In genomic region chr22:20241579-20242392, GRCh38 we compare ENCODE assay signal across 14 cellular contexts. TPM values are rescaled to one million over a fixed set of nuclear protein-coding genes. Genes with fewer than 3 reads are reported as not detected.
DNase-seq lines count a peak whose midpoint lies in the region; ATAC-seq, FAIRE-seq and TF ChIP-seq lines count a peak whose summit lies in the region.
"Had no signal": no experiment of that assay in that cellular context is flagged by ENCODE, and none has a peak within 500 bp of the region (broad histone marks: within the 10 kb centered on the region; RNA-seq: fewer than 3 reads in every experiment).

No MANE protein-coding gene starts in this region.

- peaks cover 54% of the 10 kb centered on the region for H4K20me1 ChIP-seq in K562 (replicated peaks; ENCODE audit: control insufficient read depth, insufficient read depth, low read length)

- FAIRE-seq in K562 (lab: Jason Lieb, UNC), result no peak
- FAIRE-seq: endometrium had no signal

- POLR2A ChIA-PET in K562 (lab: Yijun Ruan, JAX), result no interaction called here

- no peaks in the 10 kb centered on the region for H3K27me3 Mint-ChIP-seq in activated naive CD4-positive, alpha-beta T cell treated with anti-CD3 and anti-CD28 coated beads for 36 hours (ENCODE audit: low read depth)

- no peak for DNase-seq in activated naive CD4-positive, alpha-beta T cell treated with anti-CD3 and anti-CD28 coated beads for 36 hours
- no peak for DNase-seq in activated naive CD4-positive, alpha-beta T cell treated with anti-CD3 and anti-CD28 coated beads, Interleukin-2, amount 50 U/mL, for 16 hours
- DNase-seq in K562 (ENCODE audit: extremely low read depth in 1 of 4, low spot score in 3 of 4), result no peak
- peak; percentile 47 to 79 (median 69) for DNase-seq in right lobe of liver
- no peak for DNase-seq in posterior vena cava (ENCODE audit: low spot score)
- no peak for DNase-seq in T-helper 9 cell
- DNase-seq in coronary artery (ENCODE audit: low spot score), result no peak
- DNase-seq: glutamatergic neuron, left ventricle myocardium superior, NCI-H1048, SJCRH30, tibial artery had no signal

- BruUV-seq in K562 (replicated peaks; lab: Mats Ljungman, UMichigan), result no TSS peak

- H3K36me3 ChIP-seq in K562 (ENCODE audit: control insufficient read depth, insufficient read depth, low read length) (no peaks in the 10 kb centered on the region), right lobe of liver (no peaks in the 10 kb centered on the region)
- H3K36me3 ChIP-seq: SJCRH30 had no signal

- peak overlapping the region; percentile 47 for H3K4me3 Mint-ChIP-seq in activated naive CD4-positive, alpha-beta T cell treated with anti-CD3 and anti-CD28 coated beads for 36 hours

- H3K27ac ChIP-seq in K562 (ENCODE audit: extremely low read depth, low read depth, low read length), result no peak overlapping the region
- no peak overlapping the region for H3K27ac ChIP-seq in right lobe of liver
- H3K27ac ChIP-seq in temporal lobe (ENCODE audit: low read depth, low read length), result peak overlapping the region; percentile 89
- no peak overlapping the region for H3K27ac ChIP-seq in coronary artery
- H3K27ac ChIP-seq: SJCRH30, tibial artery had no signal

- H3K4me1 Mint-ChIP-seq in activated naive CD4-positive, alpha-beta T cell treated with anti-CD3 and anti-CD28 coated beads for 36 hours (ENCODE audit: low read depth), result peaks cover 39% of the 10 kb centered on the region

- TF ChIP-seq CTCF in K562 (IDR thresholded peaks at IDR 0.05 in 2 of 3, conservative IDR thresholded peaks at IDR 0.05 in 1 of 3; ENCODE audit: insufficient read depth in 2 of 3, low read depth in 1 of 3, low read length in 3 of 3) (no peak), right lobe of liver (IDR thresholded peaks at IDR 0.05) (peak in 1 of 4 donors; percentile 6), coronary artery (IDR thresholded peaks at IDR 0.05) (no peak)

- H3K9me3 Mint-ChIP-seq in activated naive CD4-positive, alpha-beta T cell treated with anti-CD3 and anti-CD28 coated beads for 36 hours, result no peaks in the 10 kb centered on the region

- no peak overlapping the region; a peak in 1 of 4 replicates for H3K9ac ChIP-seq in K562 (ENCODE audit: insufficient read depth in 1 of 2, low read depth in 2 of 2, low read length in 2 of 2)

- in situ Hi-C loops in K562 (cut with MboI), result no loop called here

- intact Hi-C loops in activated naive CD4-positive, alpha-beta T cell treated with anti-CD3 and anti-CD28 coated beads for 36 hours (cut with micrococcal nuclease), result no loop called here
- intact Hi-C loops in K562 (cut with micrococcal nuclease), result no loop called here
- intact Hi-C loops in right lobe of liver (cut with DNase I), result no loop called here
- intact Hi-C loops in posterior vena cava (cut with DNase I), result no loop called here

- no peak overlapping the region for H2AFZ ChIP-seq in K562 (ENCODE audit: low read depth, low read length)

- TF ChIP-seq EP300 in K562 (IDR thresholded peaks at IDR 0.05; ENCODE audit: low read length), result no peak

- no peak overlapping the region for H3K27ac Mint-ChIP-seq in activated naive CD4-positive, alpha-beta T cell treated with anti-CD3 and anti-CD28 coated beads for 36 hours

- no peak overlapping the region for H3K4me3 ChIP-seq in K562
- no peak overlapping the region for H3K4me3 ChIP-seq in right lobe of liver
- H3K4me3 ChIP-seq in coronary artery, result no peak overlapping the region
- H3K4me3 ChIP-seq: SJCRH30, tibial artery had no signal

- WGBS in K562 (ENCODE audit: insufficient coverage, low coverage, missing lambda C conversion rate), result 46% methylated on average over 51 of the region's 51 CpGs
- WGBS in right lobe of liver (ENCODE audit: insufficient coverage, low coverage, low lambda C conversion rate, missing lambda C conversion rate), result 44% methylated on average over 6 of the region's 51 CpGs

- H3K79me2 ChIP-seq in K562 (ENCODE audit: control insufficient read depth, insufficient read depth, low read length), result no peaks in the 10 kb centered on the region

- CTCF ChIA-PET in activated naive CD4-positive, alpha-beta T cell treated with anti-CD3 and anti-CD28 coated beads for 36 hours (lab: Charles Lee), result no interaction called here
- CTCF ChIA-PET in K562 (lab: Yijun Ruan, JAX; ENCODE audit: low intra/inter-chr PET ratio), result interaction anchor here (1.0 kb wide), 1 partner anchor 27 kb away, joined by 7 read pairs; no protein-coding TSS in a partner anchor

- H3K36me3 Mint-ChIP-seq in activated naive CD4-positive, alpha-beta T cell treated with anti-CD3 and anti-CD28 coated beads for 36 hours (ENCODE audit: low read depth), result no peaks in the 10 kb centered on the region

- H3K27me3 ChIP-seq in K562 (ENCODE audit: control insufficient read depth in 2 of 2, insufficient read depth in 2 of 2, low read length in 2 of 2) (peaks cover 29 to 96% of the 10 kb centered on the region in 2 experiments; a peak in 4 of 5 replicates), right lobe of liver (no peaks in the 10 kb centered on the region)

- peaks cover 16 to 97% of the 10 kb centered on the region in 2 experiments; a peak in 3 of 5 replicates for H3K4me1 ChIP-seq in K562 (replicated peaks in 1 of 2; ENCODE audit: control insufficient read depth in 2 of 2, insufficient read depth in 2 of 2, low read length in 2 of 2)
- H3K4me1 ChIP-seq in right lobe of liver, result peaks cover 0 to 77% (median 11%) of the 10 kb centered on the region in 4 donors

- no peak for ATAC-seq in K562
- peak in 3 of 4 donors; percentile 9 to 31 (median 10) for ATAC-seq in right lobe of liver
- ATAC-seq: left ventricle myocardium superior had no signal

- TF ChIP-seq POLR2A in K562 (conservative IDR thresholded peaks at IDR 0.05), result no peak
- TF ChIP-seq POLR2A in right lobe of liver (IDR thresholded peaks at IDR 0.05), result no peak

- peaks cover 7% of the 10 kb centered on the region for H3K9me1 ChIP-seq in K562 (ENCODE audit: control insufficient read depth, insufficient read depth, low read length)

- no peak overlapping the region for H3K4me2 ChIP-seq in K562 (ENCODE audit: insufficient read depth, low read length)

- H3K9me3 ChIP-seq in K562 (replicated peaks; ENCODE audit: control insufficient read depth, insufficient read depth, low read depth, low read length), result no peaks in the 10 kb centered on the region
- H3K9me3 ChIP-seq in right lobe of liver, result no peaks in the 10 kb centered on the region
- H3K9me3 ChIP-seq: SJCRH30, tibial artery had no signal

- no peak for TF ChIP-seq RAD21 in K562 (CRISPR knock-in tag; conservative IDR thresholded peaks at IDR 0.05 in 1 of 2, IDR thresholded peaks at IDR 0.05 in 1 of 2)

TF ChIP-seq in K562, 482 proteins besides CTCF, POLR2A, EP300 and RAD21 (continues in another document):
- TF ChIP-seq THRAP3 (IDR thresholded peaks at IDR 0.05; ENCODE audit: borderline replicate concordance) (no peak), JUNB (CRISPR knock-in tag; conservative IDR thresholded peaks at IDR 0.05) (0 out of 2 replicates have a peak, but pooled peaks have one; percentile 36), HLTF (IDR thresholded peaks at IDR 0.05) (no peak), RFX7 (CRISPR knock-in tag; IDR thresholded peaks at IDR 0.05) (no peak), PKNOX1 (IDR thresholded peaks at IDR 0.05) (no peak), DDX20 (tag; IDR thresholded peaks at IDR 0.05; ENCODE audit: low read depth) (no peak), ZNF778 (CRISPR knock-in tag; IDR thresholded peaks at IDR 0.05) (no peak), PCBP1 (IDR thresholded peaks at IDR 0.05; ENCODE audit: low read depth, low read length, poor library complexity, severe bottlenecking) (peak; percentile 58), ZNF184 (CRISPR knock-in tag; IDR thresholded peaks at IDR 0.05) (peak; percentile 58), CGGBP1 (CRISPR knock-in tag; IDR thresholded peaks at IDR 0.05) (no peak), ZNF830 (CRISPR knock-in tag; IDR thresholded peaks at IDR 0.05) (no peak), TAF15 (IDR thresholded peaks at IDR 0.05; ENCODE audit: low read depth, low read length) (no peak), XRCC3 (IDR thresholded peaks at IDR 0.05) (no peak), RB1 (IDR thresholded peaks at IDR 0.05; ENCODE audit: low read depth) (no peak), ZNF140 (CRISPR knock-in tag; IDR thresholded peaks at IDR 0.05) (no peak)

RNA-seq across cellular contexts. Expression of gene RTN4R, which starts 26.3 kb away (rescaled TPM):
- total RNA-seq in activated naive CD4-positive, alpha-beta T cell treated with anti-CD3 and anti-CD28 coated beads for 36 hours, result 1 to 10 TPM; 2.1 to 2.5 TPM
- total RNA-seq in K562 (2011; cell fraction: chromatin; rRNA removed; ENCODE audit: low replicate concordance), result 0.62 and 4.8 TPM in 2 replicates
- total RNA-seq in K562 (2011; cell fraction: nucleolus; rRNA removed), result 7.4 and 9.8 TPM in 2 replicates
- total RNA-seq in K562 (2011; cell fraction: nucleoplasm; rRNA removed), result 3.2 and 3.7 TPM in 2 replicates
- total RNA-seq in K562 (2014; rRNA removed) (1.5 and 2.3 TPM in 2 replicates), K562 (2014; rRNA removed; fragmentation: Illumina TruSeq; extraction: Trizol) (not detected in 2 replicates), K562 (2015; rRNA removed; fragmentation: Illumina TruSeq; extraction: Trizol) (0.41 and 0.43 TPM in 2 replicates), K562 (2021) (2.8 and 3.0 TPM in 2 replicates), right lobe of liver (10 to 100 TPM in 2 of 6 experiments, 1 to 10 TPM in 4; 3.0 to 12.4 (median 8.5) TPM), temporal lobe (7.6 TPM), posterior vena cava (under 1 TPM; 0.19 to 0.76 TPM)
- polyA plus RNA-seq in K562 (2011; rRNA removed) (1.3 and 4.4 TPM in 2 replicates), K562 (2014; fragmentation: Illumina TruSeq; extraction: Trizol) (0.46 TPM in 1 of 2 replicates, not detected in the other), K562 (2014; fragmentation: Nextera tagmentation; extraction: Ambion mirVana) (under 1 TPM in 1 of 2 experiments, not detected in 1; 0.04 TPM), K562 (2014; rRNA removed) (1.2 and 2.3 TPM in 2 replicates)
- 5.9 and 9.9 TPM in 2 replicates for polyA plus RNA-seq in K562 (2011; cell fraction: cytosol; rRNA removed)
- 2.9 and 3.5 TPM in 2 replicates for polyA plus RNA-seq in K562 (2011; cell fraction: nucleus; rRNA removed)
- 2.9 and 4.6 TPM in 2 replicates for polyA plus RNA-seq in K562 (2012)
- 1.0 and 1.5 TPM in 2 replicates for polyA minus RNA-seq in K562 (2011; rRNA and poly(A)+ RNA removed)
- polyA minus RNA-seq in K562 (2011; cell fraction: cytosol; rRNA and poly(A)+ RNA removed), result 5.1 and 13.6 TPM in 2 replicates
- polyA minus RNA-seq in K562 (2011; cell fraction: nucleus; rRNA and poly(A)+ RNA removed), result 0.40 and 1.3 TPM in 2 replicates

Comparison
In these comparisons a context has a peak if more than half of its experiments do, and no peak if none do; other contexts are left out.
1. DNase-seq: peak in right lobe of liver (3 of 3); none in activated naive CD4-positive, alpha-beta T cell treated with anti-CD3 and anti-CD28 coated beads for 36 hours (single experiment), activated naive CD4-positive, alpha-beta T cell treated with anti-CD3 and anti-CD28 coated beads, Interleukin-2, amount 50 U/mL, for 16 hours (single experiment), K562 (0 of 4), posterior vena cava (single experiment), T-helper 9 cell (single experiment) and coronary artery (single experiment).